In genomic region chr4:6779667-6780565, GRCh38 we compare ENCODE assay signal across 8 cellular contexts. TPM values are rescaled to one million over a fixed set of nuclear protein-coding genes. Genes with fewer than 3 reads are reported as not detected.
DNase-seq lines count a peak whose midpoint lies in the region; ATAC-seq and TF ChIP-seq lines count a peak whose summit lies in the region.

No MANE protein-coding gene starts in this region.

- no peak overlapping the region for H3K9ac ChIP-seq in fibroblast of lung (ENCODE audit: insufficient read depth, low read length)

- ATAC-seq in HG02885 (IDR thresholded peaks at IDR 0.05; ENCODE audit: poor library complexity, unreplicated experiment) = no peak

- H3K4me2 ChIP-seq in fibroblast of lung (ENCODE audit: extremely low read depth, insufficient read depth, low read length) = no peak overlapping the region

- H3K79me2 ChIP-seq in fibroblast of lung (ENCODE audit: control insufficient read depth, insufficient read depth, low read length) = peaks cover 16% of the 10 kb centered on the region

- no peaks in the 10 kb centered on the region for H3K36me3 ChIP-seq in fibroblast of lung (ENCODE audit: control insufficient read depth, insufficient read depth, low read length)

- no peaks in the 10 kb centered on the region for H4K20me1 ChIP-seq in fibroblast of lung (ENCODE audit: control insufficient read depth, extremely low read depth, insufficient read depth, low read length)

- peak; percentile 69 for DNase-seq in SIG-M5 treated with dmso at 0.1 percent for 504 hours (lab: John Stamatoyannopoulos, UW; ENCODE audit: unreplicated experiment)
- no peak for DNase-seq in SIG-M5 (lab: John Stamatoyannopoulos, UW)
- peak; percentile 85 for DNase-seq in NCI-H69 (lab: John Stamatoyannopoulos, UW)
- peak; percentile 31 to 59 for DNase-seq in fibroblast of lung (ENCODE audit: low read depth in 2 of 2)
- DNase-seq in smooth muscle cell of the brain vasculature (ENCODE audit: low read depth, low spot score) = peak; percentile 7
- DNase-seq in hepatic stellate cell (ENCODE audit: low spot score) = no peak
- no peak for DNase-seq in NK-92 treated with Interleukin-12 subunit alpha and Interleukin-12 subunit beta, amount 100 ng/mL, for 24 hours (lab: John Stamatoyannopoulos, UW)

- H3K27me3 ChIP-seq in fibroblast of lung (ENCODE audit: control insufficient read depth, insufficient read depth, low read length) = peaks cover 3% of the 10 kb centered on the region

- no peak overlapping the region for H3K4me3 ChIP-seq in fibroblast of lung (replicated peaks in 1 of 4; ENCODE audit: control extremely low read depth in 1 of 4, insufficient read depth in 1 of 4, low read depth in 3 of 4, low read length in 4 of 4)

- H3K27ac ChIP-seq in fibroblast of lung (ENCODE audit: insufficient read depth, low read length) = no peak overlapping the region

- TF ChIP-seq CTCF in fibroblast of lung (conservative IDR thresholded peaks at IDR 0.05 in 1 of 2, IDR thresholded peaks at IDR 0.05 in 1 of 2; ENCODE audit: low read depth in 1 of 2, low read length in 2 of 2) = no peak

- H3K9me3 ChIP-seq in fibroblast of lung (ENCODE audit: control insufficient read depth, insufficient read depth, low read depth, low read length) = no peaks in the 10 kb centered on the region

- no peak overlapping the region for H2AFZ ChIP-seq in fibroblast of lung (ENCODE audit: low read length)

- H3K4me1 ChIP-seq in fibroblast of lung (ENCODE audit: control insufficient read depth, extremely low read depth, insufficient read depth, low read length) = no peaks in the 10 kb centered on the region

RNA-seq across cellular contexts. Expression of gene KIAA0232, which starts 2.6 kb away (rescaled TPM):
- 17.7 and 18.8 TPM in 2 replicates for total RNA-seq in fibroblast of lung
- 12.3 and 18.0 TPM in 2 replicates for polyA plus RNA-seq in fibroblast of lung
- polyA plus RNA-seq in fibroblast of lung (2012) = 7.8 and 10.7 TPM in 2 replicates
- 2.9 and 5.7 TPM in 2 replicates for polyA minus RNA-seq in fibroblast of lung (ENCODE audit: low replicate concordance)

Comparison
In these comparisons a context has a peak if more than half of its experiments do, and no peak if none do; other contexts are left out.
1. DNase-seq: peak in SIG-M5 treated with dmso at 0.1 percent for 504 hours (single experiment), NCI-H69 (single experiment), fibroblast of lung (2 of 2) and smooth muscle cell of the brain vasculature (single experiment); none in SIG-M5 (single experiment), hepatic stellate cell (single experiment) and NK-92 treated with Interleukin-12 subunit alpha and Interleukin-12 subunit beta, amount 100 ng/mL, for 24 hours (single experiment).